In genomic region chr10:48361201-48361600, GRCh38 we compare ENCODE assay signal across 29 cellular contexts.
"Had no signal": no experiment of that assay in that cellular context is flagged by ENCODE, and none has a peak within 500 bp of the region (broad histone marks: within the 10 kb centered on the region; RNA-seq: fewer than 3 reads in every experiment).

No MANE protein-coding gene starts in this region.

- H3K4me3 Mint-ChIP-seq: activated CD4-positive, alpha-beta memory T cell treated with anti-CD3 and anti-CD28 coated beads, Interleukin-2, amount 10 ng/mL, durations not matched to agents 7 days and 5 days; activated CD4-positive, alpha-beta T cell treated with anti-CD3 and anti-CD28 coated beads, Interleukin-2, amount 10 ng/mL, durations not matched to agents 7 days and 5 days; activated naive CD4-positive, alpha-beta T cell treated with anti-CD3 and anti-CD28 coated beads, Interleukin-2, amount 50 U/mL, for 24 hours; activated naive CD8-positive, alpha-beta T cell treated with anti-CD3 and anti-CD28 coated beads, Interleukin-2, amount 50 U/mL, for 24 hours; activated T-cell treated with anti-CD3 and anti-CD28 coated beads, Interleukin-2, amount 50 U/mL, for 4 hours; nephron; stimulated activated effector memory CD8-positive, alpha-beta T cell treated with anti-CD3 and anti-CD28 coated beads, Interleukin-12 subunit alpha, Interleukin-12 subunit beta, amount 100 ng/mL, for 72 hours; stimulated activated naive CD8-positive, alpha-beta T cell treated with anti-CD3 and anti-CD28 coated beads, Interleukin-15, Interleukin-2, amounts not matched to agents 100 ng/mL and 50 ng/mL, for 24 hours; type B pancreatic cell; WTC11 had no signal

- H3K27me3 Mint-ChIP-seq: activated CD4-positive, alpha-beta memory T cell treated with anti-CD3 and anti-CD28 coated beads, Interleukin-2, amount 10 ng/mL, durations not matched to agents 7 days and 5 days; activated CD4-positive, alpha-beta T cell treated with anti-CD3 and anti-CD28 coated beads, Interleukin-2, amount 10 ng/mL, durations not matched to agents 7 days and 5 days; activated naive CD4-positive, alpha-beta T cell treated with anti-CD3 and anti-CD28 coated beads, Interleukin-2, amount 50 U/mL, for 24 hours; activated naive CD8-positive, alpha-beta T cell treated with anti-CD3 and anti-CD28 coated beads, Interleukin-2, amount 50 U/mL, for 24 hours; progenitor cell of endocrine pancreas; stimulated activated naive CD8-positive, alpha-beta T cell treated with anti-CD3 and anti-CD28 coated beads, Interleukin-15, Interleukin-2, amounts not matched to agents 100 ng/mL and 50 ng/mL, for 24 hours; type B pancreatic cell had no signal

- H3K36me3 Mint-ChIP-seq: WTC11 had no signal

- FAIRE-seq: colon, small intestine had no signal

- H3K9me3 Mint-ChIP-seq: activated CD4-positive, alpha-beta T cell treated with anti-CD3 and anti-CD28 coated beads, Interleukin-2, amount 10 ng/mL, durations not matched to agents 7 days and 5 days; activated naive CD4-positive, alpha-beta T cell treated with anti-CD3 and anti-CD28 coated beads, Interleukin-2, amount 50 U/mL, for 24 hours; activated T-cell treated with anti-CD3 and anti-CD28 coated beads, Interleukin-2, amount 50 U/mL, for 4 hours; WTC11 had no signal

- ATAC-seq: activated naive CD8-positive, alpha-beta T cell treated with anti-CD3 and anti-CD28 coated beads, Interleukin-2, amount 50 U/mL, for 24 hours; activated T-cell treated with anti-CD3 and anti-CD28 coated beads, Interleukin-2, amount 50 U/mL, for 4 hours; gastroesophageal sphincter; mucosa of descending colon; stimulated activated effector memory CD8-positive, alpha-beta T cell treated with anti-CD3 and anti-CD28 coated beads, Interleukin-12 subunit alpha, Interleukin-12 subunit beta, amount 100 ng/mL, for 72 hours; WTC11 had no signal

- DNase-seq: activated CD4-positive, alpha-beta memory T cell treated with anti-CD3 and anti-CD28 coated beads, Interleukin-2, amount 10 ng/mL, durations not matched to agents 7 days and 5 days; activated CD4-positive, alpha-beta T cell treated with anti-CD3 and anti-CD28 coated beads for 1 hour; activated CD4-positive, alpha-beta T cell treated with anti-CD3 and anti-CD28 coated beads, Interleukin-2, amount 10 ng/mL, durations not matched to agents 7 days and 5 days; activated naive CD8-positive, alpha-beta T cell treated with anti-CD3 and anti-CD28 coated beads, Interleukin-2, amount 50 U/mL, for 24 hours; activated T-cell treated with anti-CD3 and anti-CD28 coated beads, Interleukin-2, amount 50 U/mL, for 4 hours; amygdala; central memory CD4-positive, alpha-beta T cell; dorsolateral prefrontal cortex; effector memory CD4-positive, alpha-beta T cell; islet precursor cell; left ventricle myocardium inferior; mucosa of descending colon; ovary; retina; sigmoid colon; small intestine; stimulated activated CD4-positive, alpha-beta T cell treated with anti-CD3 and anti-CD28 coated beads, Interleukin-4, amount 100 ng/mL, for 24 hours; substantia nigra; uterus had no signal

- H3K27ac Mint-ChIP-seq: activated CD4-positive, alpha-beta memory T cell treated with anti-CD3 and anti-CD28 coated beads, Interleukin-2, amount 10 ng/mL, durations not matched to agents 7 days and 5 days; activated CD4-positive, alpha-beta T cell treated with anti-CD3 and anti-CD28 coated beads, Interleukin-2, amount 10 ng/mL, durations not matched to agents 7 days and 5 days; activated naive CD8-positive, alpha-beta T cell treated with anti-CD3 and anti-CD28 coated beads, Interleukin-2, amount 50 U/mL, for 24 hours; activated T-helper 2 cell treated with anti-CD3 and anti-CD28 coated beads, Interferon-gamma antibody, Interleukin-2, Interleukin-4, amounts not matched to agents 10 μg/mL and 5 μg/mL and 100 μg/mL, durations not matched to agents 14 hours and 24 hours and 36 hours; nephron; progenitor cell of endocrine pancreas; stimulated activated effector memory CD8-positive, alpha-beta T cell treated with anti-CD3 and anti-CD28 coated beads, Interleukin-12 subunit alpha, Interleukin-12 subunit beta, amount 100 ng/mL, for 72 hours; stimulated activated naive CD8-positive, alpha-beta T cell treated with anti-CD3 and anti-CD28 coated beads, Interleukin-15, Interleukin-2, amounts not matched to agents 100 ng/mL and 50 ng/mL, for 24 hours; type B pancreatic cell; WTC11 had no signal
